ENCODE assay signal across 19 cellular contexts in the genomic region with DNA sequence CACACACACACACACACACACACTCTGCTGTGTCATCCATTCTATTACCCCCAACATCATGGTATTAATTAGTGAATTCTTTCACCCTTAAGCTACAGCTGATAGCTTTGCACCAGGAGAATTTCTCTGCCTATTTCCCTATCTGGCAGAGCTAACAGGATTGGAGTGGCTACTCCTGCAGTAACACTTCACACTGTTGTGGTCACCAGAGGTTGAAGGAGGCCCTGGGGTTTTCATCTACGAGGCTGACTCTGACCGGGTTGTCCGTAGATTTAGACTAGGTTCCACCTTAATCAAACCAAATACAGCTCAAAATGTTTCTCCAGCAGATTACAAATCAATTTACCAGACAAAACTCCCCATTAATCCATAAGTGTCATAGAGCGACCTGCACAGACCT.
A peak's percentile ranks its signal among the peaks of the same experiment; 100 is the strongest.
DNase-seq lines count a peak whose midpoint lies in the region; ATAC-seq and TF ChIP-seq lines count a peak whose summit lies in the region.
"Had no signal": no experiment of that assay in that cellular context is flagged by ENCODE, and none has a peak within 500 bp of the region (broad histone marks: within the 10 kb centered on the region; RNA-seq: fewer than 3 reads in every experiment).

No MANE protein-coding gene starts in this region.

- no peak overlapping the region for H3K4me3 ChIP-seq in uterus
- H3K4me3 ChIP-seq: BLaER1, pancreas, smooth muscle cell, vagina had no signal

- H3K9me3 Mint-ChIP-seq in activated naive CD8-positive, alpha-beta T cell (ENCODE audit: low read depth) = no peaks in the 10 kb centered on the region
- H3K9me3 Mint-ChIP-seq in activated naive CD8-positive, alpha-beta T cell treated with anti-CD3 and anti-CD28 coated beads, Interleukin-2, amount 50 U/mL, for 24 hours = no peaks in the 10 kb centered on the region
- H3K9me3 Mint-ChIP-seq in brain (no peaks in the 10 kb centered on the region), naive B cell (peaks cover 0 to 2% (median 0%) of the 10 kb centered on the region in 7 donors)
- H3K9me3 Mint-ChIP-seq in activated CD4-positive, alpha-beta memory T cell treated with anti-CD3 and anti-CD28 coated beads, Interleukin-2, amount 10 ng/mL, durations not matched to agents 7 days and 5 days = no peaks in the 10 kb centered on the region
- H3K9me3 Mint-ChIP-seq: central memory CD8-positive, alpha-beta T cell had no signal

- H3K27me3 Mint-ChIP-seq in activated naive CD8-positive, alpha-beta T cell = no peaks in the 10 kb centered on the region
- H3K27me3 Mint-ChIP-seq in activated naive CD8-positive, alpha-beta T cell treated with anti-CD3 and anti-CD28 coated beads, Interleukin-2, amount 50 U/mL, for 24 hours = no peaks in the 10 kb centered on the region
- H3K27me3 Mint-ChIP-seq in brain (no peaks in the 10 kb centered on the region), naive B cell (no peaks in the 10 kb centered on the region)
- H3K27me3 Mint-ChIP-seq in activated CD4-positive, alpha-beta memory T cell treated with anti-CD3 and anti-CD28 coated beads, Interleukin-2, amount 10 ng/mL, durations not matched to agents 7 days and 5 days = no peaks in the 10 kb centered on the region
- H3K27me3 Mint-ChIP-seq: central memory CD8-positive, alpha-beta T cell had no signal

- intact Hi-C loops in uterus (cut with DNase I; ENCODE audit: low total_unique reads) = no loop called here

- no peaks in the 10 kb centered on the region for H3K9me3 ChIP-seq in uterus
- H3K9me3 ChIP-seq: pancreas, vagina had no signal

- CTCF ChIA-PET in activated CD4-positive, alpha-beta memory T cell treated with anti-CD3 and anti-CD28 coated beads, Interleukin-2, amount 10 ng/mL, durations not matched to agents 7 days and 5 days (lab: Charles Lee) = interaction anchor here (1.0 to 7.2 kb wide), 7 partner anchors 9 to 79 kb away, joined by 3 to 72 read pairs (median 4); a partner anchor contains a TSS

- POLR2A ChIA-PET in activated CD4-positive, alpha-beta memory T cell treated with anti-CD3 and anti-CD28 coated beads, Interleukin-2, amount 10 ng/mL, durations not matched to agents 7 days and 5 days (lab: Charles Lee) = interaction anchor here (1.0 to 6.1 kb wide), 10 partner anchors 10 to 147 kb away, joined by 3 to 120 read pairs (median 19); a partner anchor contains a TSS

- H3K36me3 Mint-ChIP-seq in activated naive CD8-positive, alpha-beta T cell = peaks cover 2% of the 10 kb centered on the region
- H3K36me3 Mint-ChIP-seq in activated naive CD8-positive, alpha-beta T cell treated with anti-CD3 and anti-CD28 coated beads, Interleukin-2, amount 50 U/mL, for 24 hours (ENCODE audit: low read depth) = no peaks in the 10 kb centered on the region
- no peaks in the 10 kb centered on the region for H3K36me3 Mint-ChIP-seq in brain
- no peaks in the 10 kb centered on the region for H3K36me3 Mint-ChIP-seq in naive B cell
- peaks cover 44% of the 10 kb centered on the region for H3K36me3 Mint-ChIP-seq in activated CD4-positive, alpha-beta memory T cell treated with anti-CD3 and anti-CD28 coated beads, Interleukin-2, amount 10 ng/mL, durations not matched to agents 7 days and 5 days (ENCODE audit: low read depth)

- peaks cover 73% of the 10 kb centered on the region for H3K4me1 Mint-ChIP-seq in activated naive CD8-positive, alpha-beta T cell (ENCODE audit: low read depth)
- H3K4me1 Mint-ChIP-seq in activated naive CD8-positive, alpha-beta T cell treated with anti-CD3 and anti-CD28 coated beads, Interleukin-2, amount 50 U/mL, for 24 hours = peaks cover 64% of the 10 kb centered on the region
- peaks cover 21% of the 10 kb centered on the region for H3K4me1 Mint-ChIP-seq in brain
- H3K4me1 Mint-ChIP-seq in naive B cell = peaks cover 50 to 71% (median 69%) of the 10 kb centered on the region in 3 donors
- peaks cover 77% of the 10 kb centered on the region for H3K4me1 Mint-ChIP-seq in activated CD4-positive, alpha-beta memory T cell treated with anti-CD3 and anti-CD28 coated beads, Interleukin-2, amount 10 ng/mL, durations not matched to agents 7 days and 5 days

- peak overlapping the region; percentile 5 for H3K27ac Mint-ChIP-seq in activated naive CD8-positive, alpha-beta T cell
- H3K27ac Mint-ChIP-seq in activated naive CD8-positive, alpha-beta T cell treated with anti-CD3 and anti-CD28 coated beads, Interleukin-2, amount 50 U/mL, for 24 hours = no peak overlapping the region
- H3K27ac Mint-ChIP-seq in brain (peak overlapping the region in 4 of 5 experiments; percentile 26 to 67 (median 59)), naive B cell (peak overlapping the region in 5 of 6 donors; percentile 34 to 97 (median 85))
- no peak overlapping the region for H3K27ac Mint-ChIP-seq in activated CD4-positive, alpha-beta memory T cell treated with anti-CD3 and anti-CD28 coated beads, Interleukin-2, amount 10 ng/mL, durations not matched to agents 7 days and 5 days

- TF ChIP-seq CTCF in brain (conservative IDR thresholded peaks at IDR 0.05) = no peak
- no peak for TF ChIP-seq CTCF in uterus (IDR thresholded peaks at IDR 0.05)

- H3K27ac ChIP-seq in uterus = peak overlapping the region; percentile 72 to 88
- H3K27ac ChIP-seq: BLaER1, vagina had no signal

- DNase-seq in activated naive CD8-positive, alpha-beta T cell treated with anti-CD3 and anti-CD28 coated beads, Interleukin-2, amount 50 U/mL, for 24 hours = no peak
- DNase-seq in naive B cell (no peak), uterus (no peak), HK-2 (ENCODE audit: unreplicated experiment) (no peak), COLO668 (lab: John Stamatoyannopoulos, UW; ENCODE audit: unreplicated experiment) (no peak)
- DNase-seq in activated CD4-positive, alpha-beta memory T cell treated with anti-CD3 and anti-CD28 coated beads, Interleukin-2, amount 10 ng/mL, durations not matched to agents 7 days and 5 days = no peak
- DNase-seq: activated naive CD4-positive, alpha-beta T cell treated with anti-CD3 and anti-CD28 coated beads, Interleukin-2, amount 50 U/mL, for 16 hours; activated T-cell treated with anti-CD3 and anti-CD28 coated beads, Interleukin-2, amount 50 U/mL, for 48 hours; aorta; NCI-H1694 treated with DMSO at 0.1 percent for 48 hours; NCI-H69; pancreas; RPMI8226 had no signal

- ATAC-seq in activated naive CD8-positive, alpha-beta T cell treated with anti-CD3 and anti-CD28 coated beads, Interleukin-2, amount 50 U/mL, for 24 hours = no peak
- ATAC-seq in naive B cell (ENCODE audit: low read depth in 2 of 2) = no peak
- ATAC-seq: pancreas had no signal

- TF ChIP-seq POLR2A in uterus (IDR thresholded peaks at IDR 0.05) = no peak

- H3K27me3 ChIP-seq in uterus = no peaks in the 10 kb centered on the region
- H3K27me3 ChIP-seq: BLaER1, pancreas, vagina had no signal

- no peak overlapping the region for H3K4me3 Mint-ChIP-seq in activated naive CD8-positive, alpha-beta T cell
- H3K4me3 Mint-ChIP-seq in activated naive CD8-positive, alpha-beta T cell treated with anti-CD3 and anti-CD28 coated beads, Interleukin-2, amount 50 U/mL, for 24 hours = no peak overlapping the region
- H3K4me3 Mint-ChIP-seq in brain (no peak overlapping the region), naive B cell (no peak overlapping the region)
- H3K4me3 Mint-ChIP-seq in activated CD4-positive, alpha-beta memory T cell treated with anti-CD3 and anti-CD28 coated beads, Interleukin-2, amount 10 ng/mL, durations not matched to agents 7 days and 5 days = no peak overlapping the region
- H3K4me3 Mint-ChIP-seq: central memory CD8-positive, alpha-beta T cell had no signal

- H3K4me1 ChIP-seq in uterus = peaks cover 4 to 12% of the 10 kb centered on the region in 2 donors

- H3K36me3 ChIP-seq in uterus = no peaks in the 10 kb centered on the region
- H3K36me3 ChIP-seq: BLaER1, pancreas, vagina had no signal

Comparison
In these comparisons a context has a peak if more than half of its experiments do, and no peak if none do; other contexts are left out.
1. H3K27ac Mint-ChIP-seq: peak in activated naive CD8-positive, alpha-beta T cell (single experiment), brain (4 of 5) and naive B cell (5 of 6); none in activated naive CD8-positive, alpha-beta T cell treated with anti-CD3 and anti-CD28 coated beads, Interleukin-2, amount 50 U/mL, for 24 hours (single experiment) and activated CD4-positive, alpha-beta memory T cell treated with anti-CD3 and anti-CD28 coated beads, Interleukin-2, amount 10 ng/mL, durations not matched to agents 7 days and 5 days (single experiment).